1 cellular context compared by ENCODE assay signal in the genomic region with DNA sequence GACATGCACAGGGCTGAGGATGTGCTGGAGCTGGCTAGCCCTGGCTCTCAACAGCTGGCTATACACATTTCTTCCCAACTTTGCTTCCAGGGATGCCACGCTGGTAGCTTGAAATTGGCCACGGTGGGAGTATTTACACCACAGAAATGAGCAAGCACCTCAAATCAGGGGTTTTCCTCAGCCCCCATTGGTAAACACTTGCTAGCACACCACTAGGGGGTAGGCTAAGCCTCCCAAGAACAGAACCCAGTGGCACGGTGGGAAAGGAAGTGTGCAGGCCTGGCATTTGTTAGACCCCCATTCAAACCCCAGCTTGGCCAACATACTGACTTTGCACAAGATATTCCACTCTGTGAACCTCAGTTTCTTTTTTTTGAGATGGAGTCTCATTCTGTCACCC.
TF ChIP-seq lines count a peak whose summit lies in the region.

No MANE protein-coding gene starts in this region.

TF ChIP-seq in SK-N-SH, 30 proteins besides CTCF, POLR2A, EP300 and RAD21:
- TF ChIP-seq TEAD4 (IDR thresholded peaks at IDR 0.05; ENCODE audit: borderline replicate concordance, insufficient read depth) (no peak), SMC3 (IDR thresholded peaks at IDR 0.05; ENCODE audit: low read depth, low read length) (peak; percentile 34; the same call in 1 of the 2 replicates)
